21 cellular contexts compared by ENCODE assay signal in genomic region chr4:68445111-68445510, GRCh38. TPM values are rescaled to one million over a fixed set of nuclear protein-coding genes. Genes with fewer than 3 reads are reported as not detected.
A peak's percentile ranks its signal among the peaks of the same experiment; 100 is the strongest.
DNase-seq lines count a peak whose midpoint lies in the region; ATAC-seq and TF ChIP-seq lines count a peak whose summit lies in the region.
"Had no signal": no experiment of that assay in that cellular context is flagged by ENCODE, and none has a peak within 500 bp of the region (broad histone marks: within the 10 kb centered on the region; RNA-seq: fewer than 3 reads in every experiment).

No MANE protein-coding gene starts in this region.

- no peaks in the 10 kb centered on the region for H3K4me1 ChIP-seq in mucosa of descending colon (ENCODE audit: low read depth)
- H3K4me1 ChIP-seq: BLaER1 treated with 17β-estradiol and CSF1 and Interleukin-3, amounts not matched to agents 10 nM and 100 nM; HAP-1 had no signal

- H3K4me3 ChIP-seq in mucosa of descending colon = no peak overlapping the region
- H3K4me3 ChIP-seq: BLaER1 treated with 17β-estradiol and CSF1 and Interleukin-3, amounts not matched to agents 10 nM and 100 nM; GM12878; GM23248; HAP-1 had no signal

- no peak for ATAC-seq in mucosa of descending colon
- ATAC-seq: CD8-positive, alpha-beta T cell; GM12878; HepG2 had no signal

- no peaks in the 10 kb centered on the region for H3K36me3 ChIP-seq in mucosa of descending colon (ENCODE audit: low read depth)
- H3K36me3 ChIP-seq: BLaER1 treated with 17β-estradiol and CSF1 and Interleukin-3, amounts not matched to agents 10 nM and 100 nM; HAP-1 had no signal

- TF ChIP-seq POLR2A in erythroblast (IDR thresholded peaks at IDR 0.05; ENCODE audit: low read length) = no peak

- intact Hi-C loops in mucosa of descending colon (cut with DNase I, micrococcal nuclease) = no loop called here

- no peaks in the 10 kb centered on the region for H3K9me3 ChIP-seq in mucosa of descending colon
- H3K9me3 ChIP-seq: BLaER1 treated with 17β-estradiol and CSF1 and Interleukin-3, amounts not matched to agents 10 nM and 100 nM; HAP-1 had no signal

- no peak for TF ChIP-seq CTCF in mucosa of descending colon (IDR thresholded peaks at IDR 0.05)

- DNase-seq in NCI-H226 (peak; percentile 25), astrocyte of the hippocampus (ENCODE audit: low read depth, low spot score) (peak; percentile 23), renal cortical epithelial cell (ENCODE audit: low read depth) (peak; percentile 26), mucosa of descending colon (no peak), erythroblast (lab: John Stamatoyannopoulos, UW) (no peak)
- no peak for DNase-seq in activated CD4-positive, alpha-beta T cell treated with anti-CD3 and anti-CD28 coated beads, Interleukin-2, amount 50 U/mL, for 4 hours
- DNase-seq: Calu3; CD8-positive, alpha-beta T cell; DMS 273 treated with DMSO at 0.1 percent for 48 hours; DMS53; DND-41; EL; GM23248 had no signal

RNA-seq across cellular contexts. Expression of gene TMPRSS11E, which starts 2.2 kb away (rescaled TPM):
- total RNA-seq in renal cortical epithelial cell (2.4 TPM in 1 of 2 replicates, not detected in the other), mucosa of descending colon (not detected)
- total RNA-seq: A172; B cell; Calu3; CD8-positive, alpha-beta T cell; G401; GM12878; GM23248; H4; HepG2 had no signal

Comparison
In these comparisons a context has a peak if more than half of its experiments do, and no peak if none do; other contexts are left out.
1. DNase-seq: peak in NCI-H226 (single experiment), astrocyte of the hippocampus (single experiment) and renal cortical epithelial cell (single experiment); none in mucosa of descending colon (0 of 3), activated CD4-positive, alpha-beta T cell treated with anti-CD3 and anti-CD28 coated beads, Interleukin-2, amount 50 U/mL, for 4 hours (0 of 2) and erythroblast (0 of 2).